ENCODE assay signal across 8 cellular contexts in the genomic region with DNA sequence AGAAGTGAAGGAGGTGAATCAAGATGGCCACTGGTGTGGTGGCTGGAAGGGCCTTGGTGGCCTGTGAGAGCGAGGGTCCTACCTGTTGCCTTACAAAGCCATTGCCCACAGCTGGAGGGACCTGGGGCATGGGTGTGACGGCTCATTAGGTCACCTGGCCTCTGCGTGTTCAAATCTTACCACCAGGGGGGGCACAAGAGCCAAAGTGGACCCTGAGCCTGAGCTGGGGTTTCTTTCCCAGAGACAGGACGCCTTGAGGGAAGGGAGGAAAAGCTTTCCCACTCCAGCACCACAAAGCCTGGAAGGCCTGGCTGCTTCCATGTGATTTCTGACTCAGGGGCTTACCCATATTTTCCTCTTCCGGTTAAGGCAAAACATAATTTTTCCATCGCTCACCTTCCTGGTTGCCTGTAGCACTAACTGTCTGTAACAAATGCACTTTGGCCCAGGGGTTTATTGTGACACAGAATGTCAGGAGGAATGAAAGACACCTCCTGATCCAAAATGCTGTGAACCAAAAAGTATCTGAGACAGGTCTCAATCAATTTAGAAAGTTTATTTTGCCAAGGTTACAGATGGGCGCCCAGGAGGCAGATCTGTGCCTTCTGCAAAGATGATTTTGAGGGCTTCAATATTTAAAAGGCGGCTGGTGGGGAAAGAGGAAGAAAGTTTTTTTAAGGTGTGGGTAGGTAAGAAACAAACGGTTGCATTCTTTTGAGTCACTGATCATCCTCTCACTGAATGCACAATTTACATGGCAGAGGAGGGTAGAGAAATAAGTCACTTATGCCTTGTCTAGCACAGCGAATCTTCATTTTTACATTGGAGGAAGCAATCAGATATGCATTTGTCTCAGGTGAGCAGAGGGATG. TPM values are rescaled to one million over a fixed set of nuclear protein-coding genes. Genes with fewer than 3 reads are reported as not detected.
DNase-seq lines count a peak whose midpoint lies in the region; ATAC-seq lines count a peak whose summit lies in the region.

No MANE protein-coding gene starts in this region.

- H3K4ac ChIP-seq in mesenchymal stem cell (ENCODE audit: low read depth in 1 of 2, low read length in 2 of 2): peak overlapping the region in 1 of 2 experiments; percentile 2

- no peaks in the 10 kb centered on the region for H3K9me3 ChIP-seq in CD4-positive, CD25-positive, alpha-beta regulatory T cell (ENCODE audit: control insufficient read depth in 2 of 2, low read length in 2 of 2)
- no peaks in the 10 kb centered on the region for H3K9me3 ChIP-seq in mesenchymal stem cell (ENCODE audit: control insufficient read depth, low read length)

- H2AFZ ChIP-seq in mesenchymal stem cell (ENCODE audit: low read depth, low read length): no peak overlapping the region

- peak overlapping the region in 1 of 2 experiments; percentile 80 for H2BK12ac ChIP-seq in mesenchymal stem cell (ENCODE audit: low read length in 2 of 2)

- no peak overlapping the region for H3K14ac ChIP-seq in mesenchymal stem cell (ENCODE audit: low read length in 2 of 2)

- no peaks in the 10 kb centered on the region for H3K9me3 Mint-ChIP-seq in CD4-positive, CD25-positive, alpha-beta regulatory T cell
- no peaks in the 10 kb centered on the region for H3K9me3 Mint-ChIP-seq in activated CD4-positive, alpha-beta memory T cell treated with anti-CD3 and anti-CD28 coated beads for 36 hours

- no peak overlapping the region for H3K4me3 ChIP-seq in CD4-positive, CD25-positive, alpha-beta regulatory T cell (ENCODE audit: low read depth, low read length)
- H3K4me3 ChIP-seq in H7 (ENCODE audit: insufficient read depth, low read depth, low read length): no peak overlapping the region
- H3K4me3 ChIP-seq in mesenchymal stem cell (ENCODE audit: insufficient read depth in 1 of 2, low read depth in 1 of 2, low read length in 2 of 2): no peak overlapping the region

- 51% methylated on average over 9 of the region's 10 CpGs for WGBS in mesenchymal stem cell

- H2BK5ac ChIP-seq in mesenchymal stem cell (ENCODE audit: low read depth, low read length, poor library complexity, severe bottlenecking): no peak overlapping the region

- no peak overlapping the region for H3K27ac Mint-ChIP-seq in CD4-positive, CD25-positive, alpha-beta regulatory T cell
- no peak overlapping the region for H3K27ac Mint-ChIP-seq in activated CD4-positive, alpha-beta memory T cell treated with anti-CD3 and anti-CD28 coated beads for 36 hours

- H3K79me1 ChIP-seq in mesenchymal stem cell (replicated peaks; ENCODE audit: low read length, poor library complexity, severe bottlenecking): no peaks in the 10 kb centered on the region

- H2AK5ac ChIP-seq in mesenchymal stem cell (ENCODE audit: low read length, severe bottlenecking): peak overlapping the region; percentile 69

- DNase-seq in CD4-positive, CD25-positive, alpha-beta regulatory T cell: peak; percentile 60 to 63 (median 63)
- DNase-seq in H7 (peak; percentile 96), NCI-H446 treated with DMSO at 0.1 percent for 48 hours (lab: John Stamatoyannopoulos, UW) (peak; percentile 31), mesenchymal stem cell (peak; percentile 92)
- peak; percentile 81 for DNase-seq in activated CD4-positive, alpha-beta memory T cell treated with anti-CD3 and anti-CD28 coated beads for 36 hours
- DNase-seq in effector CD4-positive, alpha-beta T cell: peak; percentile 66
- peak; percentile 27 for DNase-seq in stimulated activated CD8-positive, alpha-beta memory T cell treated with anti-CD3 and anti-CD28 coated beads, Interleukin-12 subunit alpha, Interleukin-12 subunit beta, amount 100 ng/mL, for 24 hours (ENCODE audit: extremely low read depth)

- no peak overlapping the region for H3K4me2 ChIP-seq in mesenchymal stem cell (ENCODE audit: low read length, poor library complexity, severe bottlenecking)

- CTCF ChIA-PET in activated CD4-positive, alpha-beta memory T cell treated with anti-CD3 and anti-CD28 coated beads for 36 hours (lab: Charles Lee): interaction anchor here (0.7 to 7.2 kb wide), 33 partner anchors 8 to 207 kb away, joined by 3 to 255 read pairs (median 5); no protein-coding TSS in a partner anchor

- peak; percentile 66 to 72 for ATAC-seq in CD4-positive, CD25-positive, alpha-beta regulatory T cell (ENCODE audit: low read depth in 2 of 2)
- ATAC-seq in HG02588 (IDR thresholded peaks at IDR 0.05; ENCODE audit: unreplicated experiment): no peak

- intact Hi-C loops in activated CD4-positive, alpha-beta memory T cell treated with anti-CD3 and anti-CD28 coated beads for 36 hours (cut with micrococcal nuclease): loop anchor here (1.0 kb wide), 2 partner anchors 82 to 133 kb away; no protein-coding TSS in a partner anchor

- H3K4me1 ChIP-seq in CD4-positive, CD25-positive, alpha-beta regulatory T cell (ENCODE audit: control insufficient read depth, insufficient read depth, low read length, poor library complexity, severe bottlenecking): peaks cover 11% of the 10 kb centered on the region
- H3K4me1 ChIP-seq in mesenchymal stem cell (ENCODE audit: control insufficient read depth, insufficient read depth, low read depth, low read length): peaks cover 17% of the 10 kb centered on the region

- no peak overlapping the region for H3K23ac ChIP-seq in mesenchymal stem cell (ENCODE audit: low read length in 2 of 2)

- peak overlapping the region; percentile 19 for H4K91ac ChIP-seq in mesenchymal stem cell (ENCODE audit: low read length)

- no peaks in the 10 kb centered on the region for H3K36me3 Mint-ChIP-seq in CD4-positive, CD25-positive, alpha-beta regulatory T cell
- no peaks in the 10 kb centered on the region for H3K36me3 Mint-ChIP-seq in activated CD4-positive, alpha-beta memory T cell treated with anti-CD3 and anti-CD28 coated beads for 36 hours

- POLR2A ChIA-PET in activated CD4-positive, alpha-beta memory T cell treated with anti-CD3 and anti-CD28 coated beads for 36 hours (lab: Charles Lee): no interaction called here

- H3K27me3 ChIP-seq in CD4-positive, CD25-positive, alpha-beta regulatory T cell (ENCODE audit: control insufficient read depth, insufficient read depth, low read length): no peaks in the 10 kb centered on the region
- H3K27me3 ChIP-seq in H7 (ENCODE audit: control insufficient read depth, insufficient read depth, low read length) (peaks cover 2% of the 10 kb centered on the region; the same call in 1 of the 2 replicates), mesenchymal stem cell (ENCODE audit: control insufficient read depth in 1 of 2, insufficient read depth in 1 of 2, low read length in 2 of 2) (no peaks in the 10 kb centered on the region)

- no peak overlapping the region for H4K8ac ChIP-seq in mesenchymal stem cell (ENCODE audit: low read length)

- peak overlapping the region in 1 of 2 experiments; percentile 14 for H3K18ac ChIP-seq in mesenchymal stem cell (ENCODE audit: low read depth in 1 of 2, low read length in 2 of 2)

- no peak overlapping the region for H3K27ac ChIP-seq in CD4-positive, CD25-positive, alpha-beta regulatory T cell (ENCODE audit: insufficient read depth, low read length, poor library complexity, severe bottlenecking)
- H3K27ac ChIP-seq in mesenchymal stem cell (ENCODE audit: low read length, poor library complexity, severe bottlenecking): no peak overlapping the region

- peak overlapping the region; percentile 57 for H3K9ac ChIP-seq in mesenchymal stem cell (ENCODE audit: low read length)

- peaks cover 0 to 23% (median 6%) of the 10 kb centered on the region in 4 donors for H3K4me1 Mint-ChIP-seq in CD4-positive, CD25-positive, alpha-beta regulatory T cell
- peaks cover 6% of the 10 kb centered on the region for H3K4me1 Mint-ChIP-seq in activated CD4-positive, alpha-beta memory T cell treated with anti-CD3 and anti-CD28 coated beads for 36 hours (ENCODE audit: low read depth)

- no peaks in the 10 kb centered on the region for H3K36me3 ChIP-seq in CD4-positive, CD25-positive, alpha-beta regulatory T cell (ENCODE audit: control insufficient read depth, insufficient read depth, low read length)
- H3K36me3 ChIP-seq in H7 (replicated peaks; ENCODE audit: control insufficient read depth, insufficient read depth, low read length) (no peaks in the 10 kb centered on the region), mesenchymal stem cell (ENCODE audit: control insufficient read depth in 1 of 2, insufficient read depth in 2 of 2, low read depth in 1 of 2, low read length in 2 of 2) (no peaks in the 10 kb centered on the region)

- H3K27me3 Mint-ChIP-seq in CD4-positive, CD25-positive, alpha-beta regulatory T cell: peaks cover 32% of the 10 kb centered on the region
- peaks cover 31% of the 10 kb centered on the region for H3K27me3 Mint-ChIP-seq in activated CD4-positive, alpha-beta memory T cell treated with anti-CD3 and anti-CD28 coated beads for 36 hours

- H2BK15ac ChIP-seq in mesenchymal stem cell (ENCODE audit: low read depth, poor library complexity, severe bottlenecking): no peak overlapping the region

- no peak overlapping the region for H2BK120ac ChIP-seq in mesenchymal stem cell (ENCODE audit: low read depth, low read length)

- no peak overlapping the region for H3K4me3 Mint-ChIP-seq in CD4-positive, CD25-positive, alpha-beta regulatory T cell
- no peak overlapping the region for H3K4me3 Mint-ChIP-seq in activated CD4-positive, alpha-beta memory T cell treated with anti-CD3 and anti-CD28 coated beads for 36 hours

RNA-seq across cellular contexts. Expression of a gene that starts 4.3 kb away (rescaled TPM):
- 3.6 TPM for total RNA-seq in CD4-positive, CD25-positive, alpha-beta regulatory T cell
- polyA plus RNA-seq in CD4-positive, CD25-positive, alpha-beta regulatory T cell: 10 to 100 TPM in 1 of 4 donors, 1 to 10 TPM in 3; 4.8 to 10.3 (median 7.4) TPM
- 266 and 274 TPM in 2 replicates for total RNA-seq in H7 (2014; rRNA removed; shearing (Covaris generic))
- 1 to 10 TPM; 1.5 to 2.3 TPM for total RNA-seq in activated CD4-positive, alpha-beta memory T cell treated with anti-CD3 and anti-CD28 coated beads for 36 hours
- polyA plus RNA-seq in mesenchymal stem cell (2013, experiment 1 of 2): 253 TPM
- 270 TPM for polyA plus RNA-seq in mesenchymal stem cell (2013, experiment 2 of 2)

Comparison
In these comparisons a context has a peak if more than half of its experiments do, and no peak if none do; other contexts are left out.
1. DNase-seq: peak in every context shown above with its lines; median percentile 96 in H7; 92 in mesenchymal stem cell; 81 in activated CD4-positive, alpha-beta memory T cell treated with anti-CD3 and anti-CD28 coated beads for 36 hours; 66 in effector CD4-positive, alpha-beta T cell; 63 in CD4-positive, CD25-positive, alpha-beta regulatory T cell; 31 in NCI-H446 treated with DMSO at 0.1 percent for 48 hours; 27 in stimulated activated CD8-positive, alpha-beta memory T cell treated with anti-CD3 and anti-CD28 coated beads, Interleukin-12 subunit alpha, Interleukin-12 subunit beta, amount 100 ng/mL, for 24 hours.
2. RNA of a gene that starts 4.3 kb away (total RNA-seq): 266 to 274 TPM in H7; 3.6 TPM in CD4-positive, CD25-positive, alpha-beta regulatory T cell (single experiment) and 1.5 to 2.3 TPM in activated CD4-positive, alpha-beta memory T cell treated with anti-CD3 and anti-CD28 coated beads for 36 hours; every median in the first group is over 10 times any median in the second.